In genomic region chr19:18173572-18174294, GRCh38 we compare ENCODE assay signal across 8 cellular contexts. TPM values are rescaled to one million over a fixed set of nuclear protein-coding genes. Genes with fewer than 3 reads are reported as not detected.
A peak's percentile ranks its signal among the peaks of the same experiment; 100 is the strongest.
DNase-seq lines count a peak whose midpoint lies in the region; ATAC-seq lines count a peak whose summit lies in the region.

Gene IFI30 (plus strand): TSS chr19:18173813. CDS start chr19:18173842, 29 bp downstream.

- peaks cover 16% of the 10 kb centered on the region for H3K36me3 Mint-ChIP-seq in activated naive CD8-positive, alpha-beta T cell treated with anti-CD3 and anti-CD28 coated beads, Interleukin-2, amount 10 ng/mL, durations not matched to agents 7 days and 5 days

- DNase-seq in Caki2 (ENCODE audit: low read depth) = peak; percentile 73
- DNase-seq in HT-29 (ENCODE audit: low spot score) = no peak
- DNase-seq in SHP77 (lab: John Stamatoyannopoulos, UW) = peak; percentile 79 to 82
- DNase-seq in activated naive CD8-positive, alpha-beta T cell treated with anti-CD3 and anti-CD28 coated beads, Interleukin-2, amount 10 ng/mL, durations not matched to agents 7 days and 5 days = peak; percentile 80
- peak; percentile 85 for DNase-seq in left ventricle myocardium superior
- peak; percentile 60 for DNase-seq in retina
- DNase-seq in GM19240 (ENCODE audit: insufficient read length, low spot score) = no peak

- in situ Hi-C loops in Caki2 (cut with HindIII; ENCODE audit: low pct_unique_long_range_greater_than_20kb, low sequenced_read_pairs) = no loop called here

- peak within 1 kb of the TSS; percentile 86 for H3K27ac Mint-ChIP-seq in activated naive CD8-positive, alpha-beta T cell treated with anti-CD3 and anti-CD28 coated beads, Interleukin-2, amount 10 ng/mL, durations not matched to agents 7 days and 5 days

- H3K9me3 Mint-ChIP-seq in activated naive CD8-positive, alpha-beta T cell treated with anti-CD3 and anti-CD28 coated beads, Interleukin-2, amount 10 ng/mL, durations not matched to agents 7 days and 5 days = no peaks in the 10 kb centered on the region

- H3K4me3 Mint-ChIP-seq in activated naive CD8-positive, alpha-beta T cell treated with anti-CD3 and anti-CD28 coated beads, Interleukin-2, amount 10 ng/mL, durations not matched to agents 7 days and 5 days = peak within 1 kb of the TSS; percentile 87

- POLR2A ChIA-PET in activated naive CD8-positive, alpha-beta T cell treated with anti-CD3 and anti-CD28 coated beads, Interleukin-2, amount 10 ng/mL, durations not matched to agents 7 days and 5 days (lab: Charles Lee) = interaction anchor here (0.6 to 1.9 kb wide), 8 partner anchors 10 to 108 kb away, joined by 3 to 9 read pairs (median 4); partner anchors contain the start of genes JUND and MPV17L2

- H3K27me3 Mint-ChIP-seq in activated naive CD8-positive, alpha-beta T cell treated with anti-CD3 and anti-CD28 coated beads, Interleukin-2, amount 10 ng/mL, durations not matched to agents 7 days and 5 days = no peaks in the 10 kb centered on the region

- peaks cover 28% of the 10 kb centered on the region for H3K4me1 Mint-ChIP-seq in activated naive CD8-positive, alpha-beta T cell treated with anti-CD3 and anti-CD28 coated beads, Interleukin-2, amount 10 ng/mL, durations not matched to agents 7 days and 5 days

- ATAC-seq in GM19397 (IDR thresholded peaks at IDR 0.05; ENCODE audit: unreplicated experiment) (peak; percentile 55), left ventricle myocardium superior (peak; percentile 83)
- ATAC-seq in activated naive CD8-positive, alpha-beta T cell treated with anti-CD3 and anti-CD28 coated beads, Interleukin-2, amount 10 ng/mL, durations not matched to agents 7 days and 5 days (ENCODE audit: low read depth) = peak; percentile 72

- intact Hi-C loops in left ventricle myocardium superior (cut with micrococcal nuclease) = no loop called here

RNA-seq across cellular contexts. Expression of gene IFI30, which starts in this region (rescaled TPM):
- total RNA-seq in Caki2 (2014; rRNA removed; shearing (Covaris generic); ENCODE audit: low replicate concordance) = 51.9 and 79.3 TPM in 2 replicates
- 58.9 and 74.6 TPM in 2 replicates for total RNA-seq in HT-29 (2014; rRNA removed; shearing (Covaris generic))
- total RNA-seq in activated naive CD8-positive, alpha-beta T cell treated with anti-CD3 and anti-CD28 coated beads, Interleukin-2, amount 10 ng/mL, durations not matched to agents 7 days and 5 days = 10 to 100 TPM; 78.8 to 80.8 TPM
- total RNA-seq in left ventricle myocardium superior = 20.6 TPM

Comparison
In these comparisons a context has a peak if more than half of its experiments do, and no peak if none do; other contexts are left out.
1. DNase-seq: peak in Caki2 (single experiment), SHP77 (2 of 2), activated naive CD8-positive, alpha-beta T cell treated with anti-CD3 and anti-CD28 coated beads, Interleukin-2, amount 10 ng/mL, durations not matched to agents 7 days and 5 days (single experiment), left ventricle myocardium superior (single experiment) and retina (single experiment); none in HT-29 (single experiment) and GM19240 (single experiment).
2. Peak in every context shown above with its lines, with median percentiles within 50 percentile points of each other: ATAC-seq.